In the genomic region with DNA sequence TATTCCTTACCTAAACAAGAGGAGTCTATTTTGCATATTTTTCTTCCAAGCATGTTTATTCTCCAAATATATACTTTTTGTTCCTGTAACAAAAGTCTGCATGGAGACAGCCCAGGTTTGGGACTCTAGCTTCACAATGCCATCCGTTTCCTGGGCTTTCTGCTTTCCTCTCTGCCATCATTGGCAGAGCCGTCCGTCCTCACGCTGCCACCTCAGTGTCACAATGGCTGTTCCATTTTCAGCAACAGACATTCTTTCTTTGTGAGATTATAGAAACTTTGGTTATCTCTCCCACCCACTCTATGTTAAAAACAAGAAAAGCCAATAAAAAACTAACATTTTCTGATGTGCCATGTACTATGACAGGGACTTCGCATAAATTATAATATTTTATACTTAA, we compare ENCODE assay signal across 15 cellular contexts.
DNase-seq lines count a peak whose midpoint lies in the region; TF ChIP-seq lines count a peak whose summit lies in the region.
"Had no signal": no experiment of that assay in that cellular context is flagged by ENCODE, and none has a peak within 500 bp of the region (broad histone marks: within the 10 kb centered on the region; RNA-seq: fewer than 3 reads in every experiment).

No MANE protein-coding gene starts in this region.

- DNase-seq in H9 (no peak), head of caudate nucleus (peak in 37 of 42 donors; percentile 9 to 69 (median 35)), trophoblast cell (no peak), substantia nigra (lab: John Stamatoyannopoulos, UW) (peak in 16 of 49 donors; percentile 2 to 38 (median 4)), osteocyte (ENCODE audit: extremely low spot score, unreplicated experiment) (no peak), NCI-H1048 (lab: John Stamatoyannopoulos, UW) (no peak), PC-9 (no peak), NCI-H1436 treated with DMSO at 0.1 percent for 48 hours (lab: John Stamatoyannopoulos, UW) (no peak)
- DNase-seq: BE2C; CD4-positive, CD25-positive, alpha-beta regulatory T cell; CD8-positive, alpha-beta memory T cell; COR-L47; GM23248 had no signal

- H3K18ac ChIP-seq in H9 (ENCODE audit: insufficient read length, low read depth, low read length) (no peak overlapping the region), trophoblast cell (ENCODE audit: low read length) (no peak overlapping the region)

- H3K9ac ChIP-seq in H9 (ENCODE audit: extremely low read depth, insufficient read length, low read length) (no peak overlapping the region), trophoblast cell (ENCODE audit: low read length) (no peak overlapping the region)
- H3K9ac ChIP-seq: GM23248 had no signal

- H3K14ac ChIP-seq in H9 (ENCODE audit: insufficient read depth, low read length), result no peak overlapping the region
- no peak overlapping the region for H3K14ac ChIP-seq in trophoblast cell (ENCODE audit: low read length)

- no peak overlapping the region for H2AFZ ChIP-seq in H9 (ENCODE audit: low read length)
- H2AFZ ChIP-seq in trophoblast cell (ENCODE audit: insufficient read depth, low read length, poor library complexity), result no peak overlapping the region
- no peak overlapping the region for H2AFZ ChIP-seq in PC-9
- H2AFZ ChIP-seq: GM23248 had no signal

- H3K4me3 ChIP-seq in trophoblast cell (ENCODE audit: low read depth, low read length) (no peak overlapping the region), PC-9 (no peak overlapping the region)
- H3K4me3 ChIP-seq: GM23248, HAP-1 had no signal

- H3K9me3 Mint-ChIP-seq in H9 (no peaks in the 10 kb centered on the region), osteocyte (ENCODE audit: unreplicated experiment) (no peaks in the 10 kb centered on the region)

- WGBS in H9 (ENCODE audit: extremely low coverage, insufficient read length, low lambda C conversion rate), result no CpG with 5 or more reads among the region's 5 CpGs
- no CpG with 5 or more reads among the region's 5 CpGs for WGBS in trophoblast cell (ENCODE audit: extremely low coverage, insufficient coverage, insufficient read length)

- H4K20me1 ChIP-seq in H9 (ENCODE audit: control insufficient read depth, insufficient read depth, insufficient read length) (no peaks in the 10 kb centered on the region), PC-9 (ENCODE audit: insufficient read depth) (no peaks in the 10 kb centered on the region)

- H3K4me1 ChIP-seq in H9 (ENCODE audit: insufficient read depth, low read length), result no peaks in the 10 kb centered on the region
- no peaks in the 10 kb centered on the region for H3K4me1 ChIP-seq in trophoblast cell (ENCODE audit: control insufficient read depth in 1 of 2, insufficient read depth in 2 of 2, low read length in 2 of 2)
- H3K4me1 ChIP-seq in PC-9 (replicated peaks; ENCODE audit: insufficient read depth), result no peaks in the 10 kb centered on the region
- H3K4me1 ChIP-seq: BE2C, HAP-1 had no signal

- H3K23me2 ChIP-seq in H9 (ENCODE audit: insufficient read length, low read depth, low read length, poor library complexity, severe bottlenecking), result no peaks in the 10 kb centered on the region

- H3K27ac Mint-ChIP-seq in H9 (no peak overlapping the region), osteocyte (ENCODE audit: unreplicated experiment) (no peak overlapping the region)
- H3K27ac Mint-ChIP-seq: CD4-positive, CD25-positive, alpha-beta regulatory T cell; CD8-positive, alpha-beta memory T cell had no signal

- H2AK5ac ChIP-seq in H9 (ENCODE audit: insufficient read length, low read length) (no peak overlapping the region), trophoblast cell (ENCODE audit: low read length) (peak overlapping the region; percentile 35)

- no TSS peak for BruUV-seq in PC-9 (replicated peaks; lab: Mats Ljungman, UMichigan)

- H3K27me3 ChIP-seq in H9 (ENCODE audit: insufficient read depth, low read length), result no peaks in the 10 kb centered on the region
- H3K27me3 ChIP-seq in trophoblast cell (ENCODE audit: insufficient read depth, low read length), result no peaks in the 10 kb centered on the region
- no peaks in the 10 kb centered on the region for H3K27me3 ChIP-seq in PC-9 (ENCODE audit: insufficient read depth, low read depth)
- H3K27me3 ChIP-seq: BE2C had no signal

- H2BK5ac ChIP-seq in H9 (ENCODE audit: insufficient read length, low read length) (no peak overlapping the region), trophoblast cell (ENCODE audit: low read depth, low read length, poor library complexity) (no peak overlapping the region)

- H4K91ac ChIP-seq in H9 (ENCODE audit: insufficient read length, low read depth, low read length), result no peak overlapping the region
- H4K91ac ChIP-seq in trophoblast cell (ENCODE audit: low read depth, low read length), result no peak overlapping the region

- no peaks in the 10 kb centered on the region for H3K27me3 Mint-ChIP-seq in H9 (ENCODE audit: low read depth)
- peaks cover 8% of the 10 kb centered on the region for H3K27me3 Mint-ChIP-seq in osteocyte (ENCODE audit: unreplicated experiment)
- H3K27me3 Mint-ChIP-seq: CD4-positive, CD25-positive, alpha-beta regulatory T cell; CD8-positive, alpha-beta memory T cell had no signal

- H3K23ac ChIP-seq in H9 (ENCODE audit: insufficient read length, low read depth, low read length), result no peak overlapping the region
- H3K23ac ChIP-seq in trophoblast cell (ENCODE audit: low read length), result no peak overlapping the region

- H3K79me1 ChIP-seq in H9 (ENCODE audit: insufficient read depth, low read depth, low read length, poor library complexity, severe bottlenecking) (no peaks in the 10 kb centered on the region), trophoblast cell (ENCODE audit: low read length) (no peaks in the 10 kb centered on the region)

- H3T11ph ChIP-seq in H9 (ENCODE audit: low read length), result no peak overlapping the region

- no peak overlapping the region for H4K8ac ChIP-seq in H9 (replicated peaks; ENCODE audit: insufficient read length, low read depth, low read length)
- no peak overlapping the region for H4K8ac ChIP-seq in trophoblast cell (ENCODE audit: low read depth, low read length)

- no peak overlapping the region for H4K12ac ChIP-seq in trophoblast cell (ENCODE audit: low read depth, low read length)

- H3K36me3 ChIP-seq in trophoblast cell (ENCODE audit: control insufficient read depth in 1 of 2, insufficient read depth in 2 of 2, low read length in 2 of 2) (no peaks in the 10 kb centered on the region), PC-9 (ENCODE audit: low read depth) (no peaks in the 10 kb centered on the region)
- H3K36me3 ChIP-seq: BE2C, HAP-1 had no signal

- no peaks in the 10 kb centered on the region for H3K79me2 ChIP-seq in H9 (ENCODE audit: insufficient read depth, low read length)
- no peaks in the 10 kb centered on the region for H3K79me2 ChIP-seq in trophoblast cell (ENCODE audit: control insufficient read depth, insufficient read depth, low read length, poor library complexity)
- H3K79me2 ChIP-seq in PC-9 (ENCODE audit: low read depth), result no peaks in the 10 kb centered on the region

- H3K4me1 Mint-ChIP-seq in H9, result peaks cover 8 to 9% of the 10 kb centered on the region in 2 experiments; a peak in 3 of 4 replicates
- H3K4me1 Mint-ChIP-seq in osteocyte (ENCODE audit: unreplicated experiment), result no peaks in the 10 kb centered on the region
- H3K4me1 Mint-ChIP-seq: CD4-positive, CD25-positive, alpha-beta regulatory T cell; CD8-positive, alpha-beta memory T cell had no signal

- CTCF ChIA-PET in PC-9 (lab: Charles Lee), result no interaction called here

- H3F3A ChIP-seq in PC-9 (ENCODE audit: insufficient read depth, low read depth), result no peaks in the 10 kb centered on the region

- no peaks in the 10 kb centered on the region for H3K36me3 Mint-ChIP-seq in H9 (ENCODE audit: insufficient read depth in 1 of 3, low read depth in 3 of 3)
- H3K36me3 Mint-ChIP-seq in osteocyte (ENCODE audit: unreplicated experiment), result no peaks in the 10 kb centered on the region
- H3K36me3 Mint-ChIP-seq: CD4-positive, CD25-positive, alpha-beta regulatory T cell; CD8-positive, alpha-beta memory T cell had no signal

- H3K4me3 Mint-ChIP-seq in H9 (no peak overlapping the region), osteocyte (ENCODE audit: unreplicated experiment) (no peak overlapping the region)
- H3K4me3 Mint-ChIP-seq: CD4-positive, CD25-positive, alpha-beta regulatory T cell; CD8-positive, alpha-beta memory T cell had no signal

- no peak overlapping the region for H3K4me2 ChIP-seq in H9 (ENCODE audit: insufficient read depth, insufficient read length, low read length)
- H3K4me2 ChIP-seq in trophoblast cell (ENCODE audit: low read length), result no peak overlapping the region
- H3K4me2 ChIP-seq in PC-9, result no peak overlapping the region

- H3K27ac ChIP-seq in H9 (ENCODE audit: insufficient read length, low read depth, low read length) (no peak overlapping the region), trophoblast cell (ENCODE audit: low read depth, low read length) (no peak overlapping the region), substantia nigra (ENCODE audit: low read depth, low read length, poor library complexity, severe bottlenecking) (peak overlapping the region; percentile 60), PC-9 (no peak overlapping the region)
- H3K27ac ChIP-seq: GM23248, HL-60 had no signal

- H3K4ac ChIP-seq in H9 (ENCODE audit: low read depth, low read length), result no peak overlapping the region
- H3K4ac ChIP-seq in trophoblast cell (ENCODE audit: low read depth, low read length), result no peak overlapping the region

- H2BK20ac ChIP-seq in H9 (ENCODE audit: low read depth, low read length, poor library complexity, severe bottlenecking), result no peak overlapping the region

- 0 out of 2 replicates have a peak overlapping the region, but pooled peaks have one; percentile 89 for H2BK15ac ChIP-seq in H9 (ENCODE audit: low read depth, low read length)

- no peak overlapping the region for H2BK120ac ChIP-seq in H9 (ENCODE audit: low read depth, low read length, poor library complexity, severe bottlenecking)
- no peak overlapping the region for H2BK120ac ChIP-seq in trophoblast cell (ENCODE audit: insufficient read depth, low read length, poor library complexity)

- intact Hi-C loops in head of caudate nucleus (cut with DNase I) (no loop called here), PC-9 (cut with micrococcal nuclease; ENCODE audit: unreplicated experiment) (no loop called here)

- H4K5ac ChIP-seq in H9 (ENCODE audit: insufficient read length, low read depth, low read length), result no peak overlapping the region

- POLR2A ChIA-PET in PC-9 (lab: Charles Lee; ENCODE audit: unreplicated experiment), result no interaction called here

- no peak overlapping the region for H2BK12ac ChIP-seq in H9 (ENCODE audit: insufficient read length, low read depth, low read length)
- H2BK12ac ChIP-seq in trophoblast cell (ENCODE audit: low read length), result peak overlapping the region; percentile 36

- no peaks in the 10 kb centered on the region for H3K9me2 ChIP-seq in PC-9 (ENCODE audit: insufficient read depth)

- TF ChIP-seq CTCF in H9 (conservative IDR thresholded peaks at IDR 0.05) (no peak), osteocyte (IDR thresholded peaks at IDR 0.05) (no peak), PC-9 (conservative IDR thresholded peaks at IDR 0.05) (no peak)

- H3K9me3 ChIP-seq in H9 (ENCODE audit: control insufficient read depth, low read depth, low read length) (no peaks in the 10 kb centered on the region), trophoblast cell (ENCODE audit: insufficient read depth, low read depth, low read length) (no peaks in the 10 kb centered on the region), PC-9 (ENCODE audit: insufficient read depth, low read depth) (no peaks in the 10 kb centered on the region)
- H3K9me3 ChIP-seq: BE2C, HAP-1 had no signal

- no peak overlapping the region for H3K56ac ChIP-seq in H9 (ENCODE audit: insufficient read length, low read depth, low read length)

Comparison
In these comparisons a context has a peak if more than half of its experiments do, and no peak if none do; other contexts are left out.
1. DNase-seq: peak in head of caudate nucleus (37 of 42); none in H9 (single experiment), trophoblast cell (0 of 2), osteocyte (single experiment), NCI-H1048 (single experiment), PC-9 (0 of 2) and NCI-H1436 treated with DMSO at 0.1 percent for 48 hours (single experiment).